ENCODE assay signal across 9 cellular contexts in the genomic region with DNA sequence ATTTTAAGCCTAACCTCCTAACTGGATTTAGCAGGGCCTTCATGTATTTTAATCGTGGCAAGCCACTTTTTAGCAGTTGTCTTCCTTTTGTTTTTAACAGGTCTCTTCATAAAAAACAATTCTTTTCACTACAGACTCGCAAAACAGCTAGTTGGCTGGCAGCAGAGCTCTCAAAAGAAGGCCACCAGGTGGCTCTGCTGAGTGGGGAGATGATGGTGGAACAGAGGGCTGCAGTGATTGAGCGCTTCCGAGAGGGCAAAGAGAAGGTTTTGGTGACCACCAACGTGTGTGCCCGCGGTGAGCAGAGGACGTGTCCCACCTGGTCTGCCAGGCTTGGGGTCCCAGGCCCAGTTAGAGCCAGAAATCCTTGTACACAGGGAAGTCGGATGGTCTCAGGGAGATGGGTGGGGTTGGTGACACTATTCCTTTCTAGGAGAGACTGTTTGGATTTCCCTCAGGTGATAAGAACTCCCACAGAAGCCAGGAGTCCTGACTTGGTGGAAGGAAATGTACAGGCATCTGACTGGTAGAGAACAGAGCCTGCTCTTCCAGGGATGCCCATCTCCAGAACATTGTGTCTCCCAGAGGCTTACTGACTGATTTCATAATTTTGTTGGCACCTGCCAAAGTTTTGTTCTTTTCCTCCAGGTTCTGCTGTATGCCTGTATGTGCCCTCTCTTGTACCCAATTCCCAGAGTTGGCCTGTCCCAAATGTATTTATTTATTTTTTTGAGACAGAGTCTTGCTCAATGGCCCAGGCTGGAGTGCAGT. TPM values are rescaled to one million over a fixed set of nuclear protein-coding genes. Genes with fewer than 3 reads are reported as not detected.
DNase-seq lines count a peak whose midpoint lies in the region; ATAC-seq and TF ChIP-seq lines count a peak whose summit lies in the region.
"Had no signal": no experiment of that assay in that cellular context is flagged by ENCODE, and none has a peak within 500 bp of the region (broad histone marks: within the 10 kb centered on the region; RNA-seq: fewer than 3 reads in every experiment).

No MANE protein-coding gene starts in this region.

- peaks cover 37% of the 10 kb centered on the region for H3K36me3 ChIP-seq in right atrium auricular region

- H3K4me3 Mint-ChIP-seq in activated CD4-positive, alpha-beta memory T cell treated with anti-CD3 and anti-CD28 coated beads for 36 hours, result no peak overlapping the region
- no peak overlapping the region for H3K4me3 Mint-ChIP-seq in type B pancreatic cell

- ATAC-seq in Right ventricle myocardium inferior (peak; percentile 49), right cardiac atrium (peak; percentile 64 to 71)

- H3K4me1 ChIP-seq in right atrium auricular region (no peaks in the 10 kb centered on the region), right cardiac atrium (ENCODE audit: control insufficient read depth, insufficient read depth, low read length) (no peaks in the 10 kb centered on the region)

- H3K27ac Mint-ChIP-seq in activated CD4-positive, alpha-beta memory T cell treated with anti-CD3 and anti-CD28 coated beads for 36 hours, result no peak overlapping the region
- H3K27ac Mint-ChIP-seq in type B pancreatic cell, result no peak overlapping the region

- H3K27ac ChIP-seq in right atrium auricular region (no peak overlapping the region), right cardiac atrium (ENCODE audit: low read length) (no peak overlapping the region)
- H3K27ac ChIP-seq: epithelial cell of prostate had no signal

- DNase-seq in Right ventricle myocardium inferior (ENCODE audit: missing footprints) (no peak), right atrium auricular region (ENCODE audit: low spot score) (no peak), right cardiac atrium (peak in 1 of 3 donors; percentile 60), type B pancreatic cell (ENCODE audit: extremely low spot score, unreplicated experiment) (no peak), RPMI8226 (no peak), COR-L47 (lab: John Stamatoyannopoulos, UW) (no peak), NCI-H2196 treated with DMSO at 0.1 percent for 48 hours (lab: John Stamatoyannopoulos, UW; ENCODE audit: unreplicated experiment) (no peak)
- DNase-seq in activated CD4-positive, alpha-beta memory T cell treated with anti-CD3 and anti-CD28 coated beads for 36 hours, result peak; percentile 21

- POLR2A ChIA-PET in activated CD4-positive, alpha-beta memory T cell treated with anti-CD3 and anti-CD28 coated beads for 36 hours (lab: Charles Lee), result no interaction called here

- TF ChIP-seq CTCF in right atrium auricular region (IDR thresholded peaks at IDR 0.05) (peak in 1 of 2 donors; percentile 65), type B pancreatic cell (conservative IDR thresholded peaks at IDR 0.05) (peak; percentile 66)

- CTCF ChIA-PET in activated CD4-positive, alpha-beta memory T cell treated with anti-CD3 and anti-CD28 coated beads for 36 hours (lab: Charles Lee), result interaction anchor here (0.6 to 2.2 kb wide), 8 partner anchors 9 to 540 kb away, joined by 3 to 18 read pairs (median 4); no protein-coding TSS in a partner anchor

- H3K9me3 ChIP-seq in right atrium auricular region (no peaks in the 10 kb centered on the region), right cardiac atrium (ENCODE audit: control insufficient read depth, low read length) (no peaks in the 10 kb centered on the region)

- H3K4me1 Mint-ChIP-seq in activated CD4-positive, alpha-beta memory T cell treated with anti-CD3 and anti-CD28 coated beads for 36 hours (ENCODE audit: low read depth), result no peaks in the 10 kb centered on the region
- no peaks in the 10 kb centered on the region for H3K4me1 Mint-ChIP-seq in type B pancreatic cell (ENCODE audit: unreplicated experiment)

- H3K36me3 Mint-ChIP-seq in activated CD4-positive, alpha-beta memory T cell treated with anti-CD3 and anti-CD28 coated beads for 36 hours, result peaks cover 10% of the 10 kb centered on the region
- H3K36me3 Mint-ChIP-seq in type B pancreatic cell, result peaks cover 8% of the 10 kb centered on the region

- H3K27me3 Mint-ChIP-seq in activated CD4-positive, alpha-beta memory T cell treated with anti-CD3 and anti-CD28 coated beads for 36 hours, result no peaks in the 10 kb centered on the region
- H3K27me3 Mint-ChIP-seq in type B pancreatic cell, result no peaks in the 10 kb centered on the region

- WGBS in right cardiac atrium, result 59% methylated on average over 9 of the region's 9 CpGs

- no peaks in the 10 kb centered on the region for H3K9me3 Mint-ChIP-seq in activated CD4-positive, alpha-beta memory T cell treated with anti-CD3 and anti-CD28 coated beads for 36 hours
- H3K9me3 Mint-ChIP-seq in type B pancreatic cell, result no peaks in the 10 kb centered on the region

- no peaks in the 10 kb centered on the region for H3K27me3 ChIP-seq in right atrium auricular region
- no peaks in the 10 kb centered on the region for H3K27me3 ChIP-seq in right cardiac atrium (ENCODE audit: control insufficient read depth, insufficient read depth)

- H3K4me3 ChIP-seq in right atrium auricular region (no peak overlapping the region), right cardiac atrium (ENCODE audit: low read length) (no peak overlapping the region)

- intact Hi-C loops in Right ventricle myocardium inferior (cut with DNase I) (loop anchor here (2.0 kb wide), 1 partner anchor 321 kb away; no protein-coding TSS in a partner anchor), right cardiac atrium (cut with DNase I) (loop anchor here in 1 of 4 donors (10.0 kb wide), 1 partner anchor 323 kb away; no protein-coding TSS in a partner anchor)
- intact Hi-C loops in activated CD4-positive, alpha-beta memory T cell treated with anti-CD3 and anti-CD28 coated beads for 36 hours (cut with micrococcal nuclease), result no loop called here

RNA-seq across cellular contexts. Expression of a gene that starts 14.9 kb away (rescaled TPM):
- total RNA-seq in Right ventricle myocardium inferior, result 23.3 TPM
- 10 to 100 TPM; 23.3 to 24.9 TPM for total RNA-seq in right atrium auricular region
- total RNA-seq in activated CD4-positive, alpha-beta memory T cell treated with anti-CD3 and anti-CD28 coated beads for 36 hours, result 10 to 100 TPM; 34.8 to 39.3 TPM
- 10 to 100 TPM; 23.0 to 26.2 (median 24.2) TPM for total RNA-seq in right cardiac atrium
- 18.4 TPM for polyA plus RNA-seq in right cardiac atrium
- total RNA-seq in type B pancreatic cell (ENCODE audit: low replicate concordance), result 41.4 and 52.7 TPM in 2 replicates

RNA-seq across cellular contexts. Expression of a gene that starts 32.8 kb away (rescaled TPM):
- total RNA-seq in Right ventricle myocardium inferior (14.1 TPM), right atrium auricular region (10 to 100 TPM; 20.8 to 21.6 TPM), right cardiac atrium (10 to 100 TPM; 13.8 to 18.7 (median 16.0) TPM), type B pancreatic cell (ENCODE audit: low replicate concordance) (27.4 and 32.2 TPM in 2 replicates)
- 10 to 100 TPM; 31.2 to 36.6 TPM for total RNA-seq in activated CD4-positive, alpha-beta memory T cell treated with anti-CD3 and anti-CD28 coated beads for 36 hours
- polyA plus RNA-seq in right cardiac atrium, result 13.4 TPM

RNA-seq across cellular contexts. Expression of a gene that starts 42.5 kb away (rescaled TPM):
- total RNA-seq in Right ventricle myocardium inferior (61.7 TPM), right atrium auricular region (10 to 100 TPM; 54.0 to 56.8 TPM), right cardiac atrium (10 to 100 TPM; 61.2 to 73.7 (median 66.1) TPM), type B pancreatic cell (ENCODE audit: low replicate concordance) (112 and 123 TPM in 2 replicates)
- 100 to 1,000 TPM; 165 to 170 TPM for total RNA-seq in activated CD4-positive, alpha-beta memory T cell treated with anti-CD3 and anti-CD28 coated beads for 36 hours
- 35.5 TPM for polyA plus RNA-seq in right cardiac atrium
